In the genomic region with DNA sequence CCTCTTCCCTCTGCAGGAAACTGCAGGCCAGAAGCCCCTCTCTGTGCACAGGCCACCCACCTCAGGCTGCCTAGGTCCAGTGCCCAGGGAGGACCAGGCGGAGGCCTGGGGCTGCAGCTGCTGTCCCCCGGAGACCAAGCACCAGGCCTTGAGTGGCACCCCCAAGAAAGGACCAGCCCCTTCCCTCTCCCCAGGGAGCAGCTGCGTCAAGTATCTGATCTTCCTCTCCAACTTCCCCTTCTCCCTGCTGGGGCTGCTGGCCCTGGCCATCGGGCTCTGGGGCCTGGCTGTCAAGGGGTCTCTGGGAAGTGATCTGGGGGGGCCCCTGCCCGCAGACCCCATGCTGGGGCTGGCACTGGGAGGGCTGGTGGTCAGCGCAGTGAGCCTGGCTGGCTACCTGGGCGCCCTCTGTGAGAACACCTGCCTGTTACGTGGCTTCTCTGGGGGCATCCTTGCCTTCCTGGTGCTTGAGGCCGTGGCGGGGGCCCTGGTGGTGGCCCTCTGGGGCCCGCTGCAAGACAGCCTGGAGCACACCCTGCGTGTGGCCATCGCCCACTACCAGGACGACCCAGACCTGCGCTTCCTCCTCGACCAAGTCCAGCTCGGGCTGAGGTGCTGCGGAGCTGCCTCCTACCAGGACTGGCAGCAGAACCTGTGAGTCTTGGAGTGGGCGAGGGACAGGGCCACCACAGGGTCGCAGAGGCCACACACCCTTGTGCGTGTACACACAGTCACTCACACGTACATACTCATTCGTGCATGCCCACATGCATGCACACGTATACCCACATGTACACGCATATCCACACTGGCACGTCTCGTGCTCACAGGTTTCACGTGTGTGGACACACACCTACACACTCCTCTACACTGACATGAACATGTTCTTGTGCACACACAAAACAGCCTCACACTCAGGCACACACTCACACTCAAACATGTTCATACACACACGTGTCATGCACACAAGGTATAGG, we compare ENCODE assay signal across 20 cellular contexts. TPM values are rescaled to one million over a fixed set of nuclear protein-coding genes. Genes with fewer than 3 reads are reported as not detected.
DNase-seq lines count a peak whose midpoint lies in the region; ATAC-seq, FAIRE-seq and TF ChIP-seq lines count a peak whose summit lies in the region.
"Had no signal": no experiment of that assay in that cellular context is flagged by ENCODE, and none has a peak within 500 bp of the region (broad histone marks: within the 10 kb centered on the region; RNA-seq: fewer than 3 reads in every experiment).

No MANE protein-coding gene starts in this region.

- H3K27ac ChIP-seq in Panc1 (ENCODE audit: low read length) (no peak overlapping the region), kidney (ENCODE audit: low read depth in 2 of 2, low read length in 2 of 2) (no peak overlapping the region)

- H3K9me3 Mint-ChIP-seq in activated T-cell treated with anti-CD3 and anti-CD28 coated beads, Interleukin-2, amount 50 U/mL, for 24 hours = no peaks in the 10 kb centered on the region
- H3K9me3 Mint-ChIP-seq in activated T-helper 2 cell treated with anti-CD3 and anti-CD28 coated beads, Interferon-gamma antibody, Interleukin-2, Interleukin-4, amounts not matched to agents 10 μg/mL and 5 μg/mL and 100 μg/mL, durations not matched to agents 14 hours and 24 hours and 36 hours = no peaks in the 10 kb centered on the region

- H3K27ac Mint-ChIP-seq in activated T-cell treated with anti-CD3 and anti-CD28 coated beads, Interleukin-2, amount 50 U/mL, for 24 hours = no peak overlapping the region
- no peak overlapping the region for H3K27ac Mint-ChIP-seq in activated T-helper 2 cell treated with anti-CD3 and anti-CD28 coated beads, Interferon-gamma antibody, Interleukin-2, Interleukin-4, amounts not matched to agents 10 μg/mL and 5 μg/mL and 100 μg/mL, durations not matched to agents 14 hours and 24 hours and 36 hours

- FAIRE-seq in kidney (lab: Jason Lieb, UNC) = no peak
- FAIRE-seq: GM12892 had no signal

- no peaks in the 10 kb centered on the region for H3K36me3 Mint-ChIP-seq in activated T-cell treated with anti-CD3 and anti-CD28 coated beads, Interleukin-2, amount 50 U/mL, for 24 hours (ENCODE audit: low read depth)
- H3K36me3 Mint-ChIP-seq in activated T-helper 2 cell treated with anti-CD3 and anti-CD28 coated beads, Interferon-gamma antibody, Interleukin-2, Interleukin-4, amounts not matched to agents 10 μg/mL and 5 μg/mL and 100 μg/mL, durations not matched to agents 14 hours and 24 hours and 36 hours (ENCODE audit: low read depth) = no peaks in the 10 kb centered on the region

- H3K9me3 ChIP-seq in Panc1 (ENCODE audit: control insufficient read depth, insufficient read depth, low read depth, low read length) = no peaks in the 10 kb centered on the region
- no peaks in the 10 kb centered on the region for H3K9me3 ChIP-seq in kidney (ENCODE audit: control insufficient read depth in 1 of 2, low read length in 2 of 2)

- no TSS peak for BruUV-seq in Panc1 (replicated peaks; lab: Mats Ljungman, UMichigan)

- TF ChIP-seq CTCF in Panc1 (IDR thresholded peaks at IDR 0.05) (no peak), kidney (IDR thresholded peaks at IDR 0.05; ENCODE audit: borderline replicate concordance, extremely low read depth, insufficient read depth) (no peak)

- intact Hi-C loops in Panc1 (cut with micrococcal nuclease; ENCODE audit: unreplicated experiment) = no loop called here
- intact Hi-C loops in kidney (cut with DNase I) = no loop called here
- intact Hi-C loops in activated T-helper 2 cell treated with anti-CD3 and anti-CD28 coated beads, Interferon-gamma antibody, Interleukin-2, Interleukin-4, amounts not matched to agents 10 μg/mL and 5 μg/mL and 100 μg/mL, durations not matched to agents 14 hours and 24 hours and 36 hours (cut with micrococcal nuclease) = no loop called here

- no peak overlapping the region for H3K9ac ChIP-seq in kidney (ENCODE audit: low read length in 2 of 2)

- ATAC-seq in Panc1 = 0 out of 2 replicates have a peak, but pooled peaks have one; percentile 8

- CTCF ChIA-PET in Panc1 (lab: Charles Lee) = no interaction called here

- in situ Hi-C loops in Panc1 (cut with HindIII; ENCODE audit: low pct_unique_long_range_greater_than_20kb, low sequenced_read_pairs) = no loop called here

- POLR2A ChIA-PET in Panc1 (lab: Charles Lee) = no interaction called here

- no peak overlapping the region for H3K4me3 ChIP-seq in Panc1 (ENCODE audit: low read depth in 2 of 2, low read length in 2 of 2)
- no peak overlapping the region for H3K4me3 ChIP-seq in kidney (ENCODE audit: low read length in 2 of 2)
- H3K4me3 ChIP-seq: MG63 had no signal

- DNase-seq in SIG-M5 treated with dmso at 0.1 percent for 504 hours (lab: John Stamatoyannopoulos, UW; ENCODE audit: unreplicated experiment) (peak; percentile 22), SIG-M5 (lab: John Stamatoyannopoulos, UW) (no peak), Panc1 (ENCODE audit: low read depth, low spot score) (no peak), kidney (peak; percentile 56), NCI-H2029 treated with DMSO at 0.1 percent for 48 hours (lab: John Stamatoyannopoulos, UW) (no peak)
- no peak for DNase-seq in activated naive CD4-positive, alpha-beta T cell (lab: John Stamatoyannopoulos, UW)
- no peak for DNase-seq in activated T-cell treated with anti-CD3 and anti-CD28 coated beads, Interleukin-2, amount 50 U/mL, for 24 hours
- DNase-seq in activated T-helper 2 cell treated with anti-CD3 and anti-CD28 coated beads, Interferon-gamma antibody, Interleukin-2, Interleukin-4, amounts not matched to agents 10 μg/mL and 5 μg/mL and 100 μg/mL, durations not matched to agents 14 hours and 24 hours and 36 hours (ENCODE audit: low spot score) = no peak
- DNase-seq: 8988T; DMS 273 treated with DMSO at 0.1 percent for 48 hours; MG63; NCI-H1105 treated with DMSO at 0.1 percent for 48 hours; NCI-H1694 treated with DMSO at 0.1 percent for 48 hours; NCI-H2171 treated with DMSO at 0.1 percent for 48 hours; NCI-H446 treated with DMSO at 0.1 percent for 48 hours; NK-92 treated with Interleukin-12 subunit alpha and Interleukin-12 subunit beta, amount 100 ng/mL, for 24 hours; SHP77 treated with DMSO at 0.1 percent for 48 hours had no signal

- no peaks in the 10 kb centered on the region for H3K4me1 Mint-ChIP-seq in activated T-cell treated with anti-CD3 and anti-CD28 coated beads, Interleukin-2, amount 50 U/mL, for 24 hours (ENCODE audit: low read depth)
- no peaks in the 10 kb centered on the region for H3K4me1 Mint-ChIP-seq in activated T-helper 2 cell treated with anti-CD3 and anti-CD28 coated beads, Interferon-gamma antibody, Interleukin-2, Interleukin-4, amounts not matched to agents 10 μg/mL and 5 μg/mL and 100 μg/mL, durations not matched to agents 14 hours and 24 hours and 36 hours (ENCODE audit: low read depth)

- H3K4me3 Mint-ChIP-seq in activated T-cell treated with anti-CD3 and anti-CD28 coated beads, Interleukin-2, amount 50 U/mL, for 24 hours = no peak overlapping the region
- no peak overlapping the region for H3K4me3 Mint-ChIP-seq in activated T-helper 2 cell treated with anti-CD3 and anti-CD28 coated beads, Interferon-gamma antibody, Interleukin-2, Interleukin-4, amounts not matched to agents 10 μg/mL and 5 μg/mL and 100 μg/mL, durations not matched to agents 14 hours and 24 hours and 36 hours (ENCODE audit: low read depth)

- no peaks in the 10 kb centered on the region for H3K36me3 ChIP-seq in Panc1 (ENCODE audit: control insufficient read depth, insufficient read depth, low read length)
- peaks cover 2 to 3% of the 10 kb centered on the region in 2 donors for H3K36me3 ChIP-seq in kidney (ENCODE audit: control insufficient read depth in 1 of 2, insufficient read depth in 2 of 2, low read length in 2 of 2)
- H3K36me3 ChIP-seq: MG63 had no signal

- H3K27me3 Mint-ChIP-seq in activated T-cell treated with anti-CD3 and anti-CD28 coated beads, Interleukin-2, amount 50 U/mL, for 24 hours = peaks cover 30% of the 10 kb centered on the region
- H3K27me3 Mint-ChIP-seq in activated T-helper 2 cell treated with anti-CD3 and anti-CD28 coated beads, Interferon-gamma antibody, Interleukin-2, Interleukin-4, amounts not matched to agents 10 μg/mL and 5 μg/mL and 100 μg/mL, durations not matched to agents 14 hours and 24 hours and 36 hours (ENCODE audit: low read depth) = peaks cover 11% of the 10 kb centered on the region

- H3K4me1 ChIP-seq in Panc1 (ENCODE audit: control insufficient read depth, insufficient read depth, low read length) = peaks cover 9% of the 10 kb centered on the region; the same call in 1 of the 2 replicates
- H3K4me1 ChIP-seq in kidney (ENCODE audit: control insufficient read depth in 1 of 2, insufficient read depth in 1 of 2, low read depth in 1 of 2, low read length in 2 of 2) = no peaks in the 10 kb centered on the region

- no peaks in the 10 kb centered on the region for H3K27me3 ChIP-seq in Panc1 (ENCODE audit: control insufficient read depth, insufficient read depth, low read length)
- H3K27me3 ChIP-seq: MG63 had no signal

RNA-seq across cellular contexts. Expression of gene TSPAN10, which starts 8.3 kb away (rescaled TPM):
- 4.8 TPM for total RNA-seq in Panc1 (2021; ENCODE audit: unreplicated experiment)
- polyA plus RNA-seq in Panc1 (2012; ENCODE audit: insufficient read length) = 5.3 TPM
- 2.1 TPM for total RNA-seq in kidney
- 1.9 TPM for polyA plus RNA-seq in kidney (ENCODE audit: insufficient read depth, low read depth, low replicate concordance)
- total RNA-seq in activated T-helper 2 cell treated with anti-CD3 and anti-CD28 coated beads, Interferon-gamma antibody, Interleukin-2, Interleukin-4, amounts not matched to agents 10 μg/mL and 5 μg/mL and 100 μg/mL, durations not matched to agents 14 hours and 24 hours and 36 hours = 0.30 and 0.44 TPM in 2 replicates

RNA-seq across cellular contexts. Expression of gene NPLOC4, which starts 8.4 kb away (rescaled TPM):
- 246 TPM for total RNA-seq in Panc1 (2021; ENCODE audit: unreplicated experiment)
- 164 TPM for polyA plus RNA-seq in Panc1 (2012; ENCODE audit: insufficient read length)
- total RNA-seq in kidney = 86.4 TPM
- polyA plus RNA-seq in kidney (ENCODE audit: insufficient read depth, low read depth, low replicate concordance) = 41.5 TPM
- 128 and 138 TPM in 2 replicates for total RNA-seq in activated T-helper 2 cell treated with anti-CD3 and anti-CD28 coated beads, Interferon-gamma antibody, Interleukin-2, Interleukin-4, amounts not matched to agents 10 μg/mL and 5 μg/mL and 100 μg/mL, durations not matched to agents 14 hours and 24 hours and 36 hours

RNA-seq across cellular contexts. Expression of gene PDE6G, which starts 11.1 kb away (rescaled TPM):
- total RNA-seq in Panc1 (2021; ENCODE audit: unreplicated experiment) (0.85 TPM), kidney (3.2 TPM)
- polyA plus RNA-seq in Panc1 (2012; ENCODE audit: insufficient read length) = 0.74 TPM
- 5.4 TPM for polyA plus RNA-seq in kidney (ENCODE audit: insufficient read depth, low read depth, low replicate concordance)
- total RNA-seq in activated T-helper 2 cell treated with anti-CD3 and anti-CD28 coated beads, Interferon-gamma antibody, Interleukin-2, Interleukin-4, amounts not matched to agents 10 μg/mL and 5 μg/mL and 100 μg/mL, durations not matched to agents 14 hours and 24 hours and 36 hours = 11.1 and 15.4 TPM in 2 replicates
- total RNA-seq: H4, RPMI7951 had no signal

RNA-seq across cellular contexts. Expression of gene OXLD1, which starts 21.1 kb away (rescaled TPM):
- total RNA-seq in Panc1 (2021; ENCODE audit: unreplicated experiment) (42.8 TPM), kidney (28.2 TPM)
- polyA plus RNA-seq in Panc1 (2012; ENCODE audit: insufficient read length) = 49.4 TPM
- polyA plus RNA-seq in kidney (ENCODE audit: insufficient read depth, low read depth, low replicate concordance) = 51.9 TPM
- 51.3 and 52.7 TPM in 2 replicates for total RNA-seq in activated T-helper 2 cell treated with anti-CD3 and anti-CD28 coated beads, Interferon-gamma antibody, Interleukin-2, Interleukin-4, amounts not matched to agents 10 μg/mL and 5 μg/mL and 100 μg/mL, durations not matched to agents 14 hours and 24 hours and 36 hours

RNA-seq across cellular contexts. Expression of gene CCDC137, which starts 21.3 kb away (rescaled TPM):
- 74.6 TPM for total RNA-seq in Panc1 (2021; ENCODE audit: unreplicated experiment)
- 88.5 TPM for polyA plus RNA-seq in Panc1 (2012; ENCODE audit: insufficient read length)
- total RNA-seq in kidney = 18.8 TPM
- 14.7 TPM for polyA plus RNA-seq in kidney (ENCODE audit: insufficient read depth, low read depth, low replicate concordance)
- 50.8 and 51.7 TPM in 2 replicates for total RNA-seq in activated T-helper 2 cell treated with anti-CD3 and anti-CD28 coated beads, Interferon-gamma antibody, Interleukin-2, Interleukin-4, amounts not matched to agents 10 μg/mL and 5 μg/mL and 100 μg/mL, durations not matched to agents 14 hours and 24 hours and 36 hours

Comparison
In these comparisons a context has a peak if more than half of its experiments do, and no peak if none do; other contexts are left out.
1. DNase-seq: peak in SIG-M5 treated with dmso at 0.1 percent for 504 hours (single experiment) and kidney (single experiment); none in SIG-M5 (single experiment), Panc1 (single experiment), activated naive CD4-positive, alpha-beta T cell (0 of 4), activated T-cell treated with anti-CD3 and anti-CD28 coated beads, Interleukin-2, amount 50 U/mL, for 24 hours (single experiment), activated T-helper 2 cell treated with anti-CD3 and anti-CD28 coated beads, Interferon-gamma antibody, Interleukin-2, Interleukin-4, amounts not matched to agents 10 μg/mL and 5 μg/mL and 100 μg/mL, durations not matched to agents 14 hours and 24 hours and 36 hours (single experiment) and NCI-H2029 treated with DMSO at 0.1 percent for 48 hours (single experiment).